In the genomic region with DNA sequence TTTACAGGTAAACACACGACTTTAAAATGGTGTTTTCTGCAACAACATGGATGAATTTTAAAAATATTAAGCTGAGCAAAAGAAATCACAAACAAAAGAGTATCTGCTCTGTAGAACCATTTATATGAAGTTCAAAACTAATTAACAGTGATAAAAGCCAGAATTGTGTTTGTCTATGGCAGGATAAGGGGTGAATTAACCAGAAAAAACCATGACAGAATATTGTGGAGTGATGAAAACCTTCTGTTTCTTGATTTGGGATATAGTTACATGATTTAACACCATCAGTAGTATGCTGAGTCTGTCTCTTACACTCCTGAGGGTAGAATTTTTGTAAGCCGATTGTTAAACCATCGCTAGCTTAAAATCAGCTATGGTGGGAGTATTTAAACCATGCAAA, we compare ENCODE assay signal across 20 cellular contexts.
DNase-seq lines count a peak whose midpoint lies in the region; ATAC-seq and TF ChIP-seq lines count a peak whose summit lies in the region.
"Had no signal": no experiment of that assay in that cellular context is flagged by ENCODE, and none has a peak within 500 bp of the region (broad histone marks: within the 10 kb centered on the region; RNA-seq: fewer than 3 reads in every experiment).

No MANE protein-coding gene starts in this region.

- H3K27me3 Mint-ChIP-seq in brain (no peaks in the 10 kb centered on the region), nephron (ENCODE audit: low read depth) (no peaks in the 10 kb centered on the region)
- H3K27me3 Mint-ChIP-seq in stimulated activated naive B cell treated with anti-CD40 and anti-IgM and Interleukin-4, amounts not matched to agents 10 μg/mL and 1 μg/mL and 100 μg/mL, for 72 hours = peaks cover 16 to 18% of the 10 kb centered on the region in 2 donors
- H3K27me3 Mint-ChIP-seq: CD4-positive, alpha-beta T cell had no signal

- TF ChIP-seq CTCF in brain (conservative IDR thresholded peaks at IDR 0.05) = no peak
- no peak for TF ChIP-seq CTCF in nephron (IDR thresholded peaks at IDR 0.05; ENCODE audit: unreplicated experiment in 3 of 3)

- H3K4me1 Mint-ChIP-seq in brain (peaks cover 66% of the 10 kb centered on the region), nephron (peaks cover 41% of the 10 kb centered on the region)
- H3K4me1 Mint-ChIP-seq in stimulated activated naive B cell treated with anti-CD40 and anti-IgM and Interleukin-4, amounts not matched to agents 10 μg/mL and 1 μg/mL and 100 μg/mL, for 72 hours = peaks cover 0 to 8% of the 10 kb centered on the region in 2 donors

- peak overlapping the region in 1 of 5 experiments; percentile 17 for H3K4me3 Mint-ChIP-seq in brain
- H3K4me3 Mint-ChIP-seq in nephron = no peak overlapping the region
- H3K4me3 Mint-ChIP-seq in stimulated activated naive B cell treated with anti-CD40 and anti-IgM and Interleukin-4, amounts not matched to agents 10 μg/mL and 1 μg/mL and 100 μg/mL, for 72 hours = no peak overlapping the region
- H3K4me3 Mint-ChIP-seq: CD4-positive, alpha-beta T cell; HFFc6 had no signal

- peak overlapping the region; percentile 21 for H3K27ac ChIP-seq in substantia nigra (ENCODE audit: low read depth, low read length, poor library complexity, severe bottlenecking)
- H3K27ac ChIP-seq: 22Rv1, C4-2B had no signal

- no peaks in the 10 kb centered on the region for H3K36me3 Mint-ChIP-seq in brain
- no peaks in the 10 kb centered on the region for H3K36me3 Mint-ChIP-seq in nephron (ENCODE audit: low read depth)
- no peaks in the 10 kb centered on the region for H3K36me3 Mint-ChIP-seq in stimulated activated naive B cell treated with anti-CD40 and anti-IgM and Interleukin-4, amounts not matched to agents 10 μg/mL and 1 μg/mL and 100 μg/mL, for 72 hours

- H3K9me3 Mint-ChIP-seq in brain (no peaks in the 10 kb centered on the region), nephron (no peaks in the 10 kb centered on the region)
- no peaks in the 10 kb centered on the region for H3K9me3 Mint-ChIP-seq in stimulated activated naive B cell treated with anti-CD40 and anti-IgM and Interleukin-4, amounts not matched to agents 10 μg/mL and 1 μg/mL and 100 μg/mL, for 72 hours
- H3K9me3 Mint-ChIP-seq: CD4-positive, alpha-beta T cell; HFFc6 had no signal

- TF ChIP-seq POLR2A in erythroblast (IDR thresholded peaks at IDR 0.05; ENCODE audit: low read length) = no peak

- H3K27ac Mint-ChIP-seq in brain (peak overlapping the region; percentile 73 to 94 (median 89)), nephron (peak overlapping the region; percentile 40 to 71 (median 44))
- H3K27ac Mint-ChIP-seq in stimulated activated naive B cell treated with anti-CD40 and anti-IgM and Interleukin-4, amounts not matched to agents 10 μg/mL and 1 μg/mL and 100 μg/mL, for 72 hours = no peak overlapping the region
- H3K27ac Mint-ChIP-seq: CD4-positive, alpha-beta T cell; HFFc6 had no signal

- no peak for ATAC-seq in stimulated activated naive B cell treated with anti-CD40 and anti-IgM and Interleukin-4, amounts not matched to agents 10 μg/mL and 1 μg/mL and 100 μg/mL, for 72 hours (replicated peaks)
- ATAC-seq: A549, HCT116 had no signal

- DNase-seq in SK-N-DZ (ENCODE audit: low spot score) (peak; percentile 75), substantia nigra (lab: John Stamatoyannopoulos, UW) (no peak), NCI-H524 (lab: John Stamatoyannopoulos, UW) (no peak), erythroblast (lab: John Stamatoyannopoulos, UW) (no peak)
- DNase-seq in stimulated activated naive B cell treated with anti-CD40 and anti-IgM and Interleukin-4, amounts not matched to agents 10 μg/mL and 1 μg/mL and 100 μg/mL, for 72 hours = no peak
- DNase-seq: AML-193; Caco-2; CD4-positive, alpha-beta T cell; DMS153; DMS79; GDM1; GOT3; H7; HFFc6 had no signal
